31 cellular contexts compared by ENCODE assay signal in the genomic region with DNA sequence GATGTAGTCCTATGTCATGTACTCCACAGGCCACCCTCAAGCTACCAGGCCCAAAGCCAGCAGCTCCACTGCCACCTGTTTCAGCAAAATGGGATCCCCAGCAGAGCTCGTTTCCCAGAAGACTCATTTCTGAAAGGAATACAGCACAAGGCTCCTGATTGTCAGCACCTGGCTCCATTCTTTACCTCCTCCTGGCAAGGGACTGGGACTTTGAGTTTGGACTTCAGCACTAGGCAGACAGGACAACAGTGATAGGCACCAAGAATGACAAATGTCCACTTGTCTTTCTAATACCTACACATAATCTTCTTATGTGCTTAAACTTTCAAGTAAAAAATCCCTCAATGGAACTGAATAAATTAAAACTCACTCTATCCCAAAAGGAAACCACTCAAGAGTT.
"Had no signal": no experiment of that assay in that cellular context is flagged by ENCODE, and none has a peak within 500 bp of the region (broad histone marks: within the 10 kb centered on the region; RNA-seq: fewer than 3 reads in every experiment).

No MANE protein-coding gene starts in this region.

- H3K4me1 Mint-ChIP-seq: activated CD8-positive, alpha-beta memory T cell treated with anti-CD3 and anti-CD28 coated beads, Interleukin-2, amount 10 ng/mL, durations not matched to agents 7 days and 5 days; central memory CD8-positive, alpha-beta T cell; naive B cell; stimulated activated effector memory CD8-positive, alpha-beta T cell treated with anti-CD3 and anti-CD28 coated beads, Interleukin-12 subunit alpha, Interleukin-12 subunit beta, amount 100 ng/mL, for 72 hours; stimulated activated naive CD8-positive, alpha-beta T cell treated with anti-CD3 and anti-CD28 coated beads, Interleukin-15, amount 100 ng/mL, for 72 hours had no signal

- H3K27me3 Mint-ChIP-seq: activated CD8-positive, alpha-beta memory T cell treated with anti-CD3 and anti-CD28 coated beads, Interleukin-2, amount 10 ng/mL, durations not matched to agents 7 days and 5 days; central memory CD8-positive, alpha-beta T cell; stimulated activated naive CD8-positive, alpha-beta T cell treated with anti-CD3 and anti-CD28 coated beads, Interleukin-15, amount 100 ng/mL, for 72 hours had no signal

- H3K27ac ChIP-seq: esophagus squamous epithelium, heart right ventricle, left lung, lower lobe of right lung, ovary, prostate gland, skin epidermis, upper lobe of right lung had no signal

- H3K4me3 ChIP-seq: esophagus squamous epithelium, heart right ventricle, left lung, lower lobe of right lung, ovary, prostate gland, skin epidermis, upper lobe of right lung had no signal

- H3K36me3 Mint-ChIP-seq: activated CD8-positive, alpha-beta memory T cell treated with anti-CD3 and anti-CD28 coated beads, Interleukin-2, amount 10 ng/mL, durations not matched to agents 7 days and 5 days; activated naive CD8-positive, alpha-beta T cell; naive B cell; stimulated activated effector memory CD8-positive, alpha-beta T cell treated with anti-CD3 and anti-CD28 coated beads, Interleukin-12 subunit alpha, Interleukin-12 subunit beta, amount 100 ng/mL, for 72 hours had no signal

- H3K4me1 ChIP-seq: esophagus squamous epithelium, heart right ventricle, left lung, lower lobe of right lung, prostate gland, upper lobe of right lung had no signal

- H3K27me3 ChIP-seq: left lung, ovary, upper lobe of right lung had no signal

- H3K4me3 Mint-ChIP-seq: activated CD8-positive, alpha-beta memory T cell treated with anti-CD3 and anti-CD28 coated beads, Interleukin-2, amount 10 ng/mL, durations not matched to agents 7 days and 5 days; activated CD8-positive, alpha-beta T cell treated with anti-CD3 and anti-CD28 coated beads, Interleukin-2, amount 10 ng/mL, durations not matched to agents 7 days and 5 days; activated naive CD8-positive, alpha-beta T cell; central memory CD8-positive, alpha-beta T cell; naive B cell; stimulated activated effector memory CD8-positive, alpha-beta T cell treated with anti-CD3 and anti-CD28 coated beads, Interleukin-12 subunit alpha, Interleukin-12 subunit beta, amount 100 ng/mL, for 72 hours; stimulated activated naive CD8-positive, alpha-beta T cell treated with anti-CD3 and anti-CD28 coated beads, Interleukin-15, amount 100 ng/mL, for 72 hours; T-helper 1 cell treated with Interleukin-12 subunit alpha and Interleukin-12 subunit beta and Interleukin-4 antibody, amounts not matched to agents 30 μg/mL and 1 μg/mL, for 36 hours; WTC11 had no signal

- H3K27ac Mint-ChIP-seq: activated CD8-positive, alpha-beta memory T cell treated with anti-CD3 and anti-CD28 coated beads, Interleukin-2, amount 10 ng/mL, durations not matched to agents 7 days and 5 days; activated CD8-positive, alpha-beta T cell treated with anti-CD3 and anti-CD28 coated beads, Interleukin-2, amount 10 ng/mL, durations not matched to agents 7 days and 5 days; activated naive CD8-positive, alpha-beta T cell; activated T-helper 2 cell treated with anti-CD3 and anti-CD28 coated beads, Interferon-gamma antibody, Interleukin-2, Interleukin-4, amounts not matched to agents 10 μg/mL and 5 μg/mL and 100 μg/mL, durations not matched to agents 14 hours and 24 hours and 36 hours; naive B cell; stimulated activated effector memory CD8-positive, alpha-beta T cell treated with anti-CD3 and anti-CD28 coated beads, Interleukin-12 subunit alpha, Interleukin-12 subunit beta, amount 100 ng/mL, for 72 hours; stimulated activated naive CD8-positive, alpha-beta T cell treated with anti-CD3 and anti-CD28 coated beads, Interleukin-15, amount 100 ng/mL, for 72 hours; T-helper 1 cell treated with Interleukin-12 subunit alpha and Interleukin-12 subunit beta and Interleukin-4 antibody, amounts not matched to agents 30 μg/mL and 1 μg/mL, for 36 hours; WTC11 had no signal

- H3K9me3 Mint-ChIP-seq: stimulated activated effector memory CD8-positive, alpha-beta T cell treated with anti-CD3 and anti-CD28 coated beads, Interleukin-12 subunit alpha, Interleukin-12 subunit beta, amount 100 ng/mL, for 72 hours had no signal

- ATAC-seq: activated CD8-positive, alpha-beta memory T cell treated with anti-CD3 and anti-CD28 coated beads, Interleukin-2, amount 10 ng/mL, durations not matched to agents 7 days and 5 days; activated CD8-positive, alpha-beta T cell treated with anti-CD3 and anti-CD28 coated beads, Interleukin-2, amount 10 ng/mL, durations not matched to agents 7 days and 5 days; heart right ventricle; left lung; lower lobe of right lung; sciatic nerve; stimulated activated effector memory CD8-positive, alpha-beta T cell treated with anti-CD3 and anti-CD28 coated beads, Interleukin-12 subunit alpha, Interleukin-12 subunit beta, amount 100 ng/mL, for 72 hours; stimulated activated naive CD8-positive, alpha-beta T cell treated with anti-CD3 and anti-CD28 coated beads, Interleukin-15, amount 100 ng/mL, for 72 hours; upper lobe of right lung; WTC11 had no signal

- DNase-seq: activated CD8-positive, alpha-beta memory T cell treated with anti-CD3 and anti-CD28 coated beads, Interleukin-2, amount 10 ng/mL, durations not matched to agents 7 days and 5 days; activated CD8-positive, alpha-beta T cell treated with anti-CD3 and anti-CD28 coated beads, Interleukin-2, amount 10 ng/mL, durations not matched to agents 7 days and 5 days; activated naive CD4-positive, alpha-beta T cell treated with Interleukin-2 at 50 U/mL for 16 hours; activated T-cell treated with anti-CD3 and anti-CD28 coated beads, Interleukin-2, amount 50 U/mL, for 48 hours; anterior cingulate cortex; dermis blood vessel endothelial cell; effector CD4-positive, alpha-beta T cell; esophagus squamous epithelium; foreskin melanocyte; heart right ventricle; kidney glomerular epithelial cell; left lung; lower lobe of right lung; mesenchymal stem cell; naive B cell; ovary; retina; stimulated activated CD4-positive, alpha-beta T cell treated with anti-CD3 and anti-CD28 coated beads, Interleukin-4, amount 100 ng/mL, for 24 hours; stimulated activated naive CD8-positive, alpha-beta T cell treated with anti-CD3 and anti-CD28 coated beads, Interleukin-15, amount 100 ng/mL, for 72 hours; substantia nigra; T1000; upper lobe of right lung had no signal

- H3K9me3 ChIP-seq: ovary, prostate gland, upper lobe of right lung had no signal

- H3K36me3 ChIP-seq: esophagus squamous epithelium, heart right ventricle, left lung, lower lobe of right lung, ovary, prostate gland, upper lobe of right lung had no signal
